10 cellular contexts compared by ENCODE assay signal in genomic region chr6:6586671-6587526, GRCh38. TPM values are rescaled to one million over a fixed set of nuclear protein-coding genes. Genes with fewer than 3 reads are reported as not detected.
A peak's percentile ranks its signal among the peaks of the same experiment; 100 is the strongest.
DNase-seq lines count a peak whose midpoint lies in the region; ATAC-seq and TF ChIP-seq lines count a peak whose summit lies in the region.
"Had no signal": no experiment of that assay in that cellular context is flagged by ENCODE, and none has a peak within 500 bp of the region (broad histone marks: within the 10 kb centered on the region; RNA-seq: fewer than 3 reads in every experiment).

No MANE protein-coding gene starts in this region.

- H3K27ac Mint-ChIP-seq in activated B cell treated with CpG ODN at 0.5 μM for 24 hours, result peak overlapping the region; percentile 98

- DNase-seq in activated B cell treated with CpG ODN at 0.5 μM for 24 hours, result peak; percentile 56
- DNase-seq in activated gamma-delta T cell (lab: John Stamatoyannopoulos, UW), result no peak
- no peak for DNase-seq in GM03348 (ENCODE audit: low spot score)
- no peak for DNase-seq in NCI-H69 (lab: John Stamatoyannopoulos, UW)
- no peak for DNase-seq in DMS79 treated with DMSO at 0.1 percent for 48 hours (lab: John Stamatoyannopoulos, UW)
- DNase-seq: NCI-H2227 treated with DMSO at 0.1 percent for 48 hours had no signal

- TF ChIP-seq CTCF in activated B cell treated with CpG ODN at 0.5 μM for 24 hours (IDR thresholded peaks at IDR 0.05), result no peak

- peaks cover 82% of the 10 kb centered on the region for H3K4me1 Mint-ChIP-seq in activated B cell treated with CpG ODN at 0.5 μM for 24 hours

- H3K36me3 Mint-ChIP-seq in activated B cell treated with CpG ODN at 0.5 μM for 24 hours (ENCODE audit: low read depth), result peaks cover 23% of the 10 kb centered on the region

- TF ChIP-seq POLR2A in GM10847 (IDR thresholded peaks at IDR 0.05; ENCODE audit: extremely low read depth, insufficient read length), result peak; percentile 67

- CTCF ChIA-PET in activated B cell treated with CpG ODN at 0.5 μM for 24 hours (lab: Charles Lee), result interaction anchor here (1.1 to 5.2 kb wide), 6 partner anchors 12 to 530 kb away, joined by 3 to 57 read pairs (median 6); no protein-coding TSS in a partner anchor

- H3K4me3 Mint-ChIP-seq in activated B cell treated with CpG ODN at 0.5 μM for 24 hours, result peak overlapping the region; percentile 96

- intact Hi-C loops in activated B cell treated with CpG ODN at 0.5 μM for 24 hours (cut with micrococcal nuclease), result loop anchor here (1.0 to 5.0 kb wide), 5 partner anchors 35 to 1478 kb away; partner anchors contain the start of gene BLOC1S5

- POLR2A ChIA-PET in activated B cell treated with CpG ODN at 0.5 μM for 24 hours (lab: Charles Lee), result interaction anchor here (0.7 to 8.6 kb wide), 11 partner anchors 10 to 803 kb away, joined by 3 to 100 read pairs (median 4); partner anchors contain the start of genes CAGE1 and RIOK1

- ATAC-seq in GM19351 (IDR thresholded peaks at IDR 0.05; ENCODE audit: unreplicated experiment) (peak; percentile 46), HG03060 (IDR thresholded peaks at IDR 0.05; ENCODE audit: low read depth, unreplicated experiment) (peak; percentile 33), activated B cell treated with CpG ODN at 0.5 μM for 24 hours (ENCODE audit: low read depth) (peak; percentile 53)

- H3K27me3 Mint-ChIP-seq in activated B cell treated with CpG ODN at 0.5 μM for 24 hours, result no peaks in the 10 kb centered on the region

- H3K9me3 Mint-ChIP-seq in activated B cell treated with CpG ODN at 0.5 μM for 24 hours, result no peaks in the 10 kb centered on the region

RNA-seq across cellular contexts. Expression of gene LY86, which starts 1.6 kb away (rescaled TPM):
- 57.6 and 58.1 TPM in 2 replicates for total RNA-seq in activated B cell treated with CpG ODN at 0.5 μM for 24 hours
- total RNA-seq: fibroblast of villous mesenchyme had no signal
